10 cellular contexts compared by ENCODE assay signal in genomic region chr20:20463933-20464374, GRCh38.
DNase-seq lines count a peak whose midpoint lies in the region; ATAC-seq and TF ChIP-seq lines count a peak whose summit lies in the region.
"Had no signal": no experiment of that assay in that cellular context is flagged by ENCODE, and none has a peak within 500 bp of the region (broad histone marks: within the 10 kb centered on the region; RNA-seq: fewer than 3 reads in every experiment).

No MANE protein-coding gene starts in this region.

- H2AFZ ChIP-seq in GM23338, result no peak overlapping the region

- H3K36me3 Mint-ChIP-seq in GM23338 (ENCODE audit: low read depth), result no peaks in the 10 kb centered on the region; the same call in 2 of the 3 replicates
- H3K36me3 Mint-ChIP-seq: mesothelial cell of epicardium had no signal

- no peaks in the 10 kb centered on the region for H3K36me3 ChIP-seq in GM23338 (ENCODE audit: insufficient read depth)

- H3K79me2 ChIP-seq in GM23338 (replicated peaks; ENCODE audit: insufficient read depth), result no peaks in the 10 kb centered on the region

- H3K27ac Mint-ChIP-seq in GM23338, result peak overlapping the region; percentile 80; the same call in 1 of the 2 replicates
- H3K27ac Mint-ChIP-seq: mesothelial cell of epicardium had no signal

- peak overlapping the region; percentile 34; the same call in 2 of the 3 replicates for H3K4me3 Mint-ChIP-seq in GM23338
- H3K4me3 Mint-ChIP-seq: central memory CD8-positive, alpha-beta T cell; mesothelial cell of epicardium had no signal

- H3K27me3 ChIP-seq in GM23338 (ENCODE audit: insufficient read depth), result no peaks in the 10 kb centered on the region

- H3K9me3 Mint-ChIP-seq in GM23338, result no peaks in the 10 kb centered on the region; the same call in 2 of the 3 replicates
- H3K9me3 Mint-ChIP-seq: central memory CD8-positive, alpha-beta T cell; mesothelial cell of epicardium had no signal

- ATAC-seq in GM23338, result peak; percentile 88
- ATAC-seq in GM18873 (IDR thresholded peaks at IDR 0.05; ENCODE audit: low FRiP score, unreplicated experiment), result no peak

- peak overlapping the region; percentile 57 for H3K27ac ChIP-seq in GM23338 (ENCODE audit: low read depth)

- peaks cover 4% of the 10 kb centered on the region; the same call in 1 of the 2 replicates for H3F3A ChIP-seq in GM23338 (replicated peaks; ENCODE audit: low read depth)

- no peaks in the 10 kb centered on the region for H3K27me3 Mint-ChIP-seq in GM23338 (ENCODE audit: insufficient read depth, low read depth, poor library complexity)
- H3K27me3 Mint-ChIP-seq: central memory CD8-positive, alpha-beta T cell had no signal

- intact Hi-C loops in posterior vena cava (cut with DNase I), result no loop called here

- DNase-seq in GM12864 (ENCODE audit: low read depth), result peak; percentile 42
- peak; percentile 91 for DNase-seq in GM23338 (ENCODE audit: low spot score)
- DNase-seq in NCI-H526 (lab: John Stamatoyannopoulos, UW), result peak; percentile 98 to 99
- peak; percentile 68 for DNase-seq in iPS-NIHi7 (ENCODE audit: extremely low spot score)
- DNase-seq in HuH-7.5 (ENCODE audit: low spot score), result no peak
- DNase-seq in HUDEP-2 (lab: John Stamatoyannopoulos, UW; ENCODE audit: unreplicated experiment in 76 of 76), result no peak
- no peak for DNase-seq in posterior vena cava (ENCODE audit: low spot score)

- peaks cover 46% of the 10 kb centered on the region for H3K4me1 ChIP-seq in GM23338 (ENCODE audit: insufficient read depth)

- H3K4me3 ChIP-seq in GM12864 (ENCODE audit: low read depth, low read length) (no peak overlapping the region; the same call in 1 of the 2 replicates), GM23338 (peak overlapping the region; percentile 2; the same call in 1 of the 2 replicates)

- no peaks in the 10 kb centered on the region for H4K20me1 ChIP-seq in GM23338 (replicated peaks; ENCODE audit: insufficient read depth)

- TF ChIP-seq CTCF in GM12864 (IDR thresholded peaks at IDR 0.05; ENCODE audit: low read depth, low read length, missing control alignments), result no peak
- no peak for TF ChIP-seq CTCF in GM23338 (conservative IDR thresholded peaks at IDR 0.05; ENCODE audit: low read depth in 2 of 2)

- H3K4me1 Mint-ChIP-seq in GM23338, result peaks cover 62% of the 10 kb centered on the region
- H3K4me1 Mint-ChIP-seq: central memory CD8-positive, alpha-beta T cell had no signal

- no peaks in the 10 kb centered on the region for H3K9me2 ChIP-seq in GM23338 (ENCODE audit: insufficient read depth)

- H3K4me2 ChIP-seq in GM23338, result peak overlapping the region; percentile 56

TF ChIP-seq in GM23338, 12 proteins besides CTCF, POLR2A, EP300 and RAD21:
- TF ChIP-seq NANOG (IDR thresholded peaks at IDR 0.05; ENCODE audit: borderline replicate concordance) (peak; percentile 42), ZNF462 (CRISPR knock-in tag; IDR thresholded peaks at IDR 0.05) (peak; percentile 50; the same call in 1 of the 2 replicates), STAT1 (IDR thresholded peaks at IDR 0.05; ENCODE audit: unreplicated experiment) (no peak), EZH2 (IDR thresholded peaks at IDR 0.05; ENCODE audit: low read depth, unreplicated experiment) (no peak), EZH2phosphoT487 (IDR thresholded peaks at IDR 0.05; ENCODE audit: unreplicated experiment) (no peak), CREB1 (CRISPR knock-in tag; IDR thresholded peaks at IDR 0.05; ENCODE audit: low read depth) (peak; percentile 61; the same call in 1 of the 2 replicates)

Comparison
In these comparisons a context has a peak if more than half of its experiments do, and no peak if none do; other contexts are left out.
1. DNase-seq: peak in GM12864 (single experiment), GM23338 (single experiment), NCI-H526 (2 of 2) and iPS-NIHi7 (single experiment); none in HuH-7.5 (single experiment), HUDEP-2 (0 of 76) and posterior vena cava (single experiment).